In genomic region chr9:125137200-125137599, GRCh38 we compare ENCODE assay signal across 21 cellular contexts.
DNase-seq lines count a peak whose midpoint lies in the region; ATAC-seq, FAIRE-seq and TF ChIP-seq lines count a peak whose summit lies in the region.
"Had no signal": no experiment of that assay in that cellular context is flagged by ENCODE, and none has a peak within 500 bp of the region (broad histone marks: within the 10 kb centered on the region; RNA-seq: fewer than 3 reads in every experiment).

No MANE protein-coding gene starts in this region.

- H3K4me3 ChIP-seq in AG09309 (ENCODE audit: control insufficient read depth, low read depth, low read length) (no peak overlapping the region), astrocyte of the spinal cord (ENCODE audit: low read depth, low read length) (no peak overlapping the region)
- H3K4me3 ChIP-seq: psoas muscle, SJSA1 had no signal

- DNase-seq in AG09309 (ENCODE audit: low read depth) (peak; percentile 50), HTR-8/SVneo (ENCODE audit: insufficient read length, low spot score) (peak; percentile 18), astrocyte of the spinal cord (ENCODE audit: low read depth, low spot score) (peak; percentile 79), iris pigment epithelial cell (ENCODE audit: low read depth) (peak; percentile 89), NCI-H2081 (lab: John Stamatoyannopoulos, UW) (no peak), cortex of kidney (lab: John Stamatoyannopoulos, UW) (no peak), NCI-H446 treated with DMSO at 0.1 percent for 48 hours (lab: John Stamatoyannopoulos, UW) (no peak)
- DNase-seq: activated gamma-delta T cell treated with Interleukin-2 at 50 U/mL for 16 hours; amygdala; DMS79 treated with DMSO at 0.1 percent for 48 hours; NCI-H1436 treated with DMSO at 0.1 percent for 48 hours; NCI-H774; nephron progenitor cell; psoas muscle; stimulated activated CD8-positive, alpha-beta memory T cell treated with anti-CD3 and anti-CD28 coated beads, Interleukin-4, amount 100 ng/mL, for 48 hours; T-helper 2 cell; WERI-Rb-1 had no signal

- in situ Hi-C loops in astrocyte of the spinal cord (cut with HindIII; ENCODE audit: low sequenced_read_pairs): no loop called here

- no peak for FAIRE-seq in HTR-8/SVneo (lab: Jason Lieb, UNC)
- FAIRE-seq: frontal cortex had no signal

- no peak for TF ChIP-seq CTCF in AG09309 (IDR thresholded peaks at IDR 0.05; ENCODE audit: control insufficient read depth, insufficient read depth, low read depth, low read length, missing control alignments)
- no peak for TF ChIP-seq CTCF in astrocyte of the spinal cord (IDR thresholded peaks at IDR 0.05; ENCODE audit: low read depth, low read length)

- no peak for ATAC-seq in HG02973 (IDR thresholded peaks at IDR 0.05; ENCODE audit: unreplicated experiment)
- ATAC-seq: Panc1, psoas muscle had no signal

Comparison
In these comparisons a context has a peak if more than half of its experiments do, and no peak if none do; other contexts are left out.
1. DNase-seq: peak in AG09309 (single experiment), HTR-8/SVneo (single experiment), astrocyte of the spinal cord (single experiment) and iris pigment epithelial cell (single experiment); none in NCI-H2081 (0 of 2), cortex of kidney (single experiment) and NCI-H446 treated with DMSO at 0.1 percent for 48 hours (single experiment).